In the genomic region with DNA sequence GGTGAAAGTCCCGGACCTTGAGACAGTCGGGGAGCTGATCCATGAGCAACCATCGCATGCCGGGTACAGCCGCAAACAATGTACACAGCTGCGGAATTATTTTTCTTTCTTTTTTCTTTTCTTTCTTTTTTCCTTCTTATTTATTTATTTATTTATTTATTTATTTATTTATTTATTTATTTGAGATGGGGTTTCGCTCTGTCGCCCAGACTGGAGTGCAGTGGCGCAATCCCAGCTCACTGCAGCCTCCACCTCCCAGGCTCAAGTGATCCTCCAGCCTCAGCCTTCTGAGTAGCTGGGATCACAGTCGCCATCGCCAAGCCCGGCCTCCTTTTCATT, we compare ENCODE assay signal across 1 cellular context.
TF ChIP-seq lines count a peak whose summit lies in the region.

No MANE protein-coding gene starts in this region.

TF ChIP-seq in SK-N-SH treated with all-trans-retinoic acid at 6 μM for 48 hours, 23 proteins besides CTCF, POLR2A, EP300 and RAD21 (continued from another document):
- no peak for TF ChIP-seq CSRNP3 (CRISPR knock-in tag; IDR thresholded peaks at IDR 0.05)
- TF ChIP-seq TOX (CRISPR knock-in tag; IDR thresholded peaks at IDR 0.05; ENCODE audit: borderline replicate concordance) = no peak
- TF ChIP-seq, protein P1, sequence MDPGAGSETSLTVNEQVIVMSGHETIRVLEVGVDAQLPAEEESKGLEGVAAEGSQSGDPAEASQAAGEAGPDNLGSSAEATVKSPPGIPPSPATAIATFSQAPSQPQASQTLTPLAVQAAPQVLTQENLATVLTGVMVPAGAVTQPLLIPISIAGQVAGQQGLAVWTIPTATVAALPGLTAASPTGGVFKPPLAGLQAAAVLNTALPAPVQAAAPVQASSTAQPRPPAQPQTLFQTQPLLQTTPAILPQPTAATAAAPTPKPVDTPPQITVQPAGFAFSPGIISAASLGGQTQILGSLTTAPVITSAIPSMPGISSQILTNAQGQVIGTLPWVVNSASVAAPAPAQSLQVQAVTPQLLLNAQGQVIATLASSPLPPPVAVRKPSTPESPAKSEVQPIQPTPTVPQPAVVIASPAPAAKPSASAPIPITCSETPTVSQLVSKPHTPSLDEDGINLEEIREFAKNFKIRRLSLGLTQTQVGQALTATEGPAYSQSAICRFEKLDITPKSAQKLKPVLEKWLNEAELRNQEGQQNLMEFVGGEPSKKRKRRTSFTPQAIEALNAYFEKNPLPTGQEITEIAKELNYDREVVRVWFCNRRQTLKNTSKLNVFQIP (CRISPR knock-in tag; IDR thresholded peaks at IDR 0.05; ENCODE audit: borderline replicate concordance, low read depth) = no peak
- TF ChIP-seq SNAI2 (CRISPR knock-in tag; IDR thresholded peaks at IDR 0.05) = no peak
